1 cellular context compared by ENCODE assay signal in the genomic region with DNA sequence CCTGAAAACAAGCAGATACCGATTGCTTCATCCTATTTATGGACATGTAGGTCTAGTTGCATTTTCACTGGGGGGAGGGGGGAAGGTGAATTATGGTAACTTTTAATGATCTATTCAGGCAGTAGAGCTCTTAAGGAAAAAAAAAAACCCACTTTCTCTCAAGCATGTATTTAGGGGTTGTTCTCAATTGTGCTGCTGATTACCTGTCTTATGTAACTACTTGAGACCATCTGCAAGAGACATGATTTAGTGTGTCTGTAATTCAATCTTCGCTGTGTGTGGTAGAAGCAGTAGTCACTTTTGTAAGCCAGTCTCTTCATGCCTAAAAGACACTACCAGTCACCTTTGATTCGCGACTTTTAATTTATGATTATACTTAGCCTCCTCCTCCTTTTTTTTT.
TF ChIP-seq lines count a peak whose summit lies in the region.

No MANE protein-coding gene starts in this region.

TF ChIP-seq in HEK293, 187 proteins besides CTCF, POLR2A, EP300 and RAD21 (continued from another document and continues in another):
- TF ChIP-seq, protein P1, sequence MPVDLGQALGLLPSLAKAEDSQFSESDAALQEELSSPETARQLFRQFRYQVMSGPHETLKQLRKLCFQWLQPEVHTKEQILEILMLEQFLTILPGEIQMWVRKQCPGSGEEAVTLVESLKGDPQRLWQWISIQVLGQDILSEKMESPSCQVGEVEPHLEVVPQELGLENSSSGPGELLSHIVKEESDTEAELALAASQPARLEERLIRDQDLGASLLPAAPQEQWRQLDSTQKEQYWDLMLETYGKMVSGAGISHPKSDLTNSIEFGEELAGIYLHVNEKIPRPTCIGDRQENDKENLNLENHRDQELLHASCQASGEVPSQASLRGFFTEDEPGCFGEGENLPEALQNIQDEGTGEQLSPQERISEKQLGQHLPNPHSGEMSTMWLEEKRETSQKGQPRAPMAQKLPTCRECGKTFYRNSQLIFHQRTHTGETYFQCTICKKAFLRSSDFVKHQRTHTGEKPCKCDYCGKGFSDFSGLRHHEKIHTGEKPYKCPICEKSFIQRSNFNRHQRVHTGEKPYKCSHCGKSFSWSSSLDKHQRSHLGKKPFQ (tag by site-specific recombination; IDR thresholded peaks at IDR 0.05): no peak
- TF ChIP-seq ZNF404 (tag by site-specific recombination; IDR thresholded peaks at IDR 0.05): no peak
- TF ChIP-seq ZNF600 (tag by site-specific recombination; IDR thresholded peaks at IDR 0.05): peak; percentile 55; the same call in 1 of the 2 replicates
- TF ChIP-seq BCL11A (tag by site-specific recombination; IDR thresholded peaks at IDR 0.05; ENCODE audit: low read depth): peak; percentile 77
- TF ChIP-seq, protein P2, sequence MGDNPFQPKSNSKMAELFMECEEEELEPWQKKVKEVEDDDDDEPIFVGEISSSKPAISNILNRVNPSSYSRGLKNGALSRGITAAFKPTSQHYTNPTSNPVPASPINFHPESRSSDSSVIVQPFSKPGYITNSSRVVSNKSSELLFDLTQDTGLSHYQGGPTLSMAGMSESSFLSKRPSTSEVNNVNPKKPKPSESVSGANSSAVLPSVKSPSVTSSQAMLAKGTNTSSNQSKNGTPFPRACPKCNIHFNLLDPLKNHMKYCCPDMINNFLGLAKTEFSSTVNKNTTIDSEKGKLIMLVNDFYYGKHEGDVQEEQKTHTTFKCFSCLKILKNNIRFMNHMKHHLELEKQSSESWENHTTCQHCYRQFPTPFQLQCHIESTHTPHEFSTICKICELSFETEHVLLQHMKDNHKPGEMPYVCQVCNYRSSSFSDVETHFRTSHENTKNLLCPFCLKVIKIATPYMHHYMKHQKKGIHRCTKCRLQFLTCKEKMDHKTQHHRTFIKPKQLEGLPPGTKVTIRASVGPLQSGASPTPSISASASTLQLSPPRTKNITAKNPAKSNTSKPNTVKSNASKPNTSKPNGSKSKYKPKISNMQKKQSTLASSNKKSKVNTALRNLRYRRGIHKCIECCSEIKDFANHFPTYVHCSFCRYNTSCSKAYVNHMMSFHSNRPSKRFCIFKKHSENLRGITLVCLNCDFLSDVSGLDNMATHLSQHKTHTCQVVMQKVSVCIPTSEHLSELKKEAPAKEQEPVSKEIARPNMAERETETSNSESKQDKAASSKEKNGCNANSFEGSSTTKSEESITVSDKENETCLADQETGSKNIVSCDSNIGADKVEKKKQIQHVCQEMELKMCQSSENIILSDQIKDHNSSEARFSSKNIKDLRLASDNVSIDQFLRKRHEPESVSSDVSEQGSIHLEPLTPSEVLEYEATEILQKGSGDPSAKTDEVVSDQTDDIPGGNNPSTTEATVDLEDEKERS (tag by site-specific recombination; IDR thresholded peaks at IDR 0.05): no peak
- TF ChIP-seq ZBTB20 (tag by site-specific recombination; IDR thresholded peaks at IDR 0.05): no peak
- TF ChIP-seq ZFHX2 (tag by site-specific recombination; conservative IDR thresholded peaks at IDR 0.05): no peak
- TF ChIP-seq, protein P3, sequence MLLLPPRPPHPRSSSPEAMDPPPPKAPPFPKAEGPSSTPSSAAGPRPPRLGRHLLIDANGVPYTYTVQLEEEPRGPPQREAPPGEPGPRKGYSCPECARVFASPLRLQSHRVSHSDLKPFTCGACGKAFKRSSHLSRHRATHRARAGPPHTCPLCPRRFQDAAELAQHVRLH (tag by site-specific recombination; IDR thresholded peaks at IDR 0.05): peak; percentile 79; the same call in 1 of the 2 replicates
- TF ChIP-seq ZFP41 (tag by site-specific recombination; IDR thresholded peaks at IDR 0.05; ENCODE audit: borderline replicate concordance): no peak
- TF ChIP-seq, protein P4, sequence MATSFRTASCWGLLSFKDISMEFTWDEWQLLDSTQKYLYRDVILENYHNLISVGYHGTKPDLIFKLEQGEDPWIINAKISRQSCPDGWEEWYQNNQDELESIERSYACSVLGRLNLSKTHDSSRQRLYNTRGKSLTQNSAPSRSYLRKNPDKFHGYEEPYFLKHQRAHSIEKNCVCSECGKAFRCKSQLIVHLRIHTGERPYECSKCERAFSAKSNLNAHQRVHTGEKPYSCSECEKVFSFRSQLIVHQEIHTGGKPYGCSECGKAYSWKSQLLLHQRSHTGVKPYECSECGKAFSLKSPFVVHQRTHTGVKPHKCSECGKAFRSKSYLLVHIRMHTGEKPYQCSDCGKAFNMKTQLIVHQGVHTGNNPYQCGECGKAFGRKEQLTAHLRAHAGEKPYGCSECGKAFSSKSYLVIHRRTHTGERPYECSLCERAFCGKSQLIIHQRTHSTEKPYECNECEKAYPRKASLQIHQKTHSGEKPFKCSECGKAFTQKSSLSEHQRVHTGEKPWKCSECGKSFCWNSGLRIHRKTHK (tag by site-specific recombination; IDR thresholded peaks at IDR 0.05): no peak
- peak; percentile 78 for TF ChIP-seq ZEB2 (tag by site-specific recombination; IDR thresholded peaks at IDR 0.05)
- TF ChIP-seq, protein P5, sequence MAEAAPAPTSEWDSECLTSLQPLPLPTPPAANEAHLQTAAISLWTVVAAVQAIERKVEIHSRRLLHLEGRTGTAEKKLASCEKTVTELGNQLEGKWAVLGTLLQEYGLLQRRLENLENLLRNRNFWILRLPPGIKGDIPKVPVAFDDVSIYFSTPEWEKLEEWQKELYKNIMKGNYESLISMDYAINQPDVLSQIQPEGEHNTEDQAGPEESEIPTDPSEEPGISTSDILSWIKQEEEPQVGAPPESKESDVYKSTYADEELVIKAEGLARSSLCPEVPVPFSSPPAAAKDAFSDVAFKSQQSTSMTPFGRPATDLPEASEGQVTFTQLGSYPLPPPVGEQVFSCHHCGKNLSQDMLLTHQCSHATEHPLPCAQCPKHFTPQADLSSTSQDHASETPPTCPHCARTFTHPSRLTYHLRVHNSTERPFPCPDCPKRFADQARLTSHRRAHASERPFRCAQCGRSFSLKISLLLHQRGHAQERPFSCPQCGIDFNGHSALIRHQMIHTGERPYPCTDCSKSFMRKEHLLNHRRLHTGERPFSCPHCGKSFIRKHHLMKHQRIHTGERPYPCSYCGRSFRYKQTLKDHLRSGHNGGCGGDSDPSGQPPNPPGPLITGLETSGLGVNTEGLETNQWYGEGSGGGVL (tag by site-specific recombination; IDR thresholded peaks at IDR 0.05): 0 out of 2 replicates have a peak, but pooled peaks have one; percentile 43
- TF ChIP-seq, protein P6, sequence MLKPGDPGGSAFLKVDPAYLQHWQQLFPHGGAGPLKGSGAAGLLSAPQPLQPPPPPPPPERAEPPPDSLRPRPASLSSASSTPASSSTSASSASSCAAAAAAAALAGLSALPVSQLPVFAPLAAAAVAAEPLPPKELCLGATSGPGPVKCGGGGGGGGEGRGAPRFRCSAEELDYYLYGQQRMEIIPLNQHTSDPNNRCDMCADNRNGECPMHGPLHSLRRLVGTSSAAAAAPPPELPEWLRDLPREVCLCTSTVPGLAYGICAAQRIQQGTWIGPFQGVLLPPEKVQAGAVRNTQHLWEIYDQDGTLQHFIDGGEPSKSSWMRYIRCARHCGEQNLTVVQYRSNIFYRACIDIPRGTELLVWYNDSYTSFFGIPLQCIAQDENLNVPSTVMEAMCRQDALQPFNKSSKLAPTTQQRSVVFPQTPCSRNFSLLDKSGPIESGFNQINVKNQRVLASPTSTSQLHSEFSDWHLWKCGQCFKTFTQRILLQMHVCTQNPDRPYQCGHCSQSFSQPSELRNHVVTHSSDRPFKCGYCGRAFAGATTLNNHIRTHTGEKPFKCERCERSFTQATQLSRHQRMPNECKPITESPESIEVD (tag by site-specific recombination; IDR thresholded peaks at IDR 0.05): peak; percentile 96
- peak; percentile 75 for TF ChIP-seq ZSCAN23 (tag by site-specific recombination; IDR thresholded peaks at IDR 0.05)
- no peak for TF ChIP-seq ZNF138 (tag by site-specific recombination; IDR thresholded peaks at IDR 0.05; ENCODE audit: borderline replicate concordance)
- no peak for TF ChIP-seq ZNF169 (tag by site-specific recombination; IDR thresholded peaks at IDR 0.05)
- TF ChIP-seq, protein P7, sequence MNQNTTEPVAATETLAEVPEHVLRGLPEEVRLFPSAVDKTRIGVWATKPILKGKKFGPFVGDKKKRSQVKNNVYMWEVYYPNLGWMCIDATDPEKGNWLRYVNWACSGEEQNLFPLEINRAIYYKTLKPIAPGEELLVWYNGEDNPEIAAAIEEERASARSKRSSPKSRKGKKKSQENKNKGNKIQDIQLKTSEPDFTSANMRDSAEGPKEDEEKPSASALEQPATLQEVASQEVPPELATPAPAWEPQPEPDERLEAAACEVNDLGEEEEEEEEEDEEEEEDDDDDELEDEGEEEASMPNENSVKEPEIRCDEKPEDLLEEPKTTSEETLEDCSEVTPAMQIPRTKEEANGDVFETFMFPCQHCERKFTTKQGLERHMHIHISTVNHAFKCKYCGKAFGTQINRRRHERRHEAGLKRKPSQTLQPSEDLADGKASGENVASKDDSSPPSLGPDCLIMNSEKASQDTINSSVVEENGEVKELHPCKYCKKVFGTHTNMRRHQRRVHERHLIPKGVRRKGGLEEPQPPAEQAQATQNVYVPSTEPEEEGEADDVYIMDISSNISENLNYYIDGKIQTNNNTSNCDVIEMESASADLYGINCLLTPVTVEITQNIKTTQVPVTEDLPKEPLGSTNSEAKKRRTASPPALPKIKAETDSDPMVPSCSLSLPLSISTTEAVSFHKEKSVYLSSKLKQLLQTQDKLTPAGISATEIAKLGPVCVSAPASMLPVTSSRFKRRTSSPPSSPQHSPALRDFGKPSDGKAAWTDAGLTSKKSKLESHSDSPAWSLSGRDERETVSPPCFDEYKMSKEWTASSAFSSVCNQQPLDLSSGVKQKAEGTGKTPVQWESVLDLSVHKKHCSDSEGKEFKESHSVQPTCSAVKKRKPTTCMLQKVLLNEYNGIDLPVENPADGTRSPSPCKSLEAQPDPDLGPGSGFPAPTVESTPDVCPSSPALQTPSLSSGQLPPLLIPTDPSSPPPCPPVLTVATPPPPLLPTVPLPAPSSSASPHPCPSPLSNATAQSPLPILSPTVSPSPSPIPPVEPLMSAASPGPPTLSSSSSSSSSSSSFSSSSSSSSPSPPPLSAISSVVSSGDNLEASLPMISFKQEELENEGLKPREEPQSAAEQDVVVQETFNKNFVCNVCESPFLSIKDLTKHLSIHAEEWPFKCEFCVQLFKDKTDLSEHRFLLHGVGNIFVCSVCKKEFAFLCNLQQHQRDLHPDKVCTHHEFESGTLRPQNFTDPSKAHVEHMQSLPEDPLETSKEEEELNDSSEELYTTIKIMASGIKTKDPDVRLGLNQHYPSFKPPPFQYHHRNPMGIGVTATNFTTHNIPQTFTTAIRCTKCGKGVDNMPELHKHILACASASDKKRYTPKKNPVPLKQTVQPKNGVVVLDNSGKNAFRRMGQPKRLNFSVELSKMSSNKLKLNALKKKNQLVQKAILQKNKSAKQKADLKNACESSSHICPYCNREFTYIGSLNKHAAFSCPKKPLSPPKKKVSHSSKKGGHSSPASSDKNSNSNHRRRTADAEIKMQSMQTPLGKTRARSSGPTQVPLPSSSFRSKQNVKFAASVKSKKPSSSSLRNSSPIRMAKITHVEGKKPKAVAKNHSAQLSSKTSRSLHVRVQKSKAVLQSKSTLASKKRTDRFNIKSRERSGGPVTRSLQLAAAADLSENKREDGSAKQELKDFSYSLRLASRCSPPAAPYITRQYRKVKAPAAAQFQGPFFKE (tag by site-specific recombination; IDR thresholded peaks at IDR 0.05; ENCODE audit: borderline replicate concordance): no peak
- peak; percentile 83 for TF ChIP-seq WT1 (tag by site-specific recombination; IDR thresholded peaks at IDR 0.05)
- no peak for TF ChIP-seq HOXC10 (CRISPR knock-in tag; IDR thresholded peaks at IDR 0.05)
- no peak for TF ChIP-seq ZNF549 (tag by site-specific recombination; IDR thresholded peaks at IDR 0.05)
- peak; percentile 81 for TF ChIP-seq PRDM1 (tag by site-specific recombination; IDR thresholded peaks at IDR 0.05)
- peak; percentile 100 for TF ChIP-seq SP7 (tag by site-specific recombination; IDR thresholded peaks at IDR 0.05)
- TF ChIP-seq, protein P8, sequence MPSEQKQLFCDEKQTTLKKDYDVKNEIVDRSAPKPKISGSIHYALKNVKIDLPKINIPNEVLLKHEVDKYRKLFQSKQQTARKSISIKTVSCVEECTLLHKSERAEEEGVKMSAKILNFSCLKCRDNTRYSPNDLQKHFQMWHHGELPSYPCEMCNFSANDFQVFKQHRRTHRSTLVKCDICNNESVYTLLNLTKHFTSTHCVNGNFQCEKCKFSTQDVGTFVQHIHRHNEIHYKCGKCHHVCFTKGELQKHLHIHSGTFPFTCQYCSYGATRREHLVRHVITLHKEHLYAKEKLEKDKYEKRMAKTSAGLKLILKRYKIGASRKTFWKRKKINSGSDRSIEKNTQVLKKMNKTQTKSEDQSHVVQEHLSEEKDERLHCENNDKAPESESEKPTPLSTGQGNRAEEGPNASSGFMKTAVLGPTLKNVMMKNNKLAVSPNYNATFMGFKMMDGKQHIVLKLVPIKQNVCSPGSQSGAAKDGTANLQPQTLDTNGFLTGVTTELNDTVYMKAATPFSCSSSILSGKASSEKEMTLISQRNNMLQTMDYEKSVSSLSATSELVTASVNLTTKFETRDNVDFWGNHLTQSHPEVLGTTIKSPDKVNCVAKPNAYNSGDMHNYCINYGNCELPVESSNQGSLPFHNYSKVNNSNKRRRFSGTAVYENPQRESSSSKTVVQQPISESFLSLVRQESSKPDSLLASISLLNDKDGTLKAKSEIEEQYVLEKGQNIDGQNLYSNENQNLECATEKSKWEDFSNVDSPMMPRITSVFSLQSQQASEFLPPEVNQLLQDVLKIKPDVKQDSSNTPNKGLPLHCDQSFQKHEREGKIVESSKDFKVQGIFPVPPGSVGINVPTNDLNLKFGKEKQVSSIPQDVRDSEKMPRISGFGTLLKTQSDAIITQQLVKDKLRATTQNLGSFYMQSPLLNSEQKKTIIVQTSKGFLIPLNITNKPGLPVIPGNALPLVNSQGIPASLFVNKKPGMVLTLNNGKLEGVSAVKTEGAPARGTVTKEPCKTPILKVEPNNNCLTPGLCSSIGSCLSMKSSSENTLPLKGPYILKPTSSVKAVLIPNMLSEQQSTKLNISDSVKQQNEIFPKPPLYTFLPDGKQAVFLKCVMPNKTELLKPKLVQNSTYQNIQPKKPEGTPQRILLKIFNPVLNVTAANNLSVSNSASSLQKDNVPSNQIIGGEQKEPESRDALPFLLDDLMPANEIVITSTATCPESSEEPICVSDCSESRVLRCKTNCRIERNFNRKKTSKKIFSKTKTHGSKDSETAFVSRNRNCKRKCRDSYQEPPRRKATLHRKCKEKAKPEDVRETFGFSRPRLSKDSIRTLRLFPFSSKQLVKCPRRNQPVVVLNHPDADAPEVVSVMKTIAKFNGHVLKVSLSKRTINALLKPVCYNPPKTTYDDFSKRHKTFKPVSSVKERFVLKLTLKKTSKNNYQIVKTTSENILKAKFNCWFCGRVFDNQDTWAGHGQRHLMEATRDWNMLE (tag by site-specific recombination; conservative IDR thresholded peaks at IDR 0.05; ENCODE audit: low read depth): no peak
- TF ChIP-seq ZNF658 (tag by site-specific recombination; IDR thresholded peaks at IDR 0.05): no peak
- TF ChIP-seq, protein P9, sequence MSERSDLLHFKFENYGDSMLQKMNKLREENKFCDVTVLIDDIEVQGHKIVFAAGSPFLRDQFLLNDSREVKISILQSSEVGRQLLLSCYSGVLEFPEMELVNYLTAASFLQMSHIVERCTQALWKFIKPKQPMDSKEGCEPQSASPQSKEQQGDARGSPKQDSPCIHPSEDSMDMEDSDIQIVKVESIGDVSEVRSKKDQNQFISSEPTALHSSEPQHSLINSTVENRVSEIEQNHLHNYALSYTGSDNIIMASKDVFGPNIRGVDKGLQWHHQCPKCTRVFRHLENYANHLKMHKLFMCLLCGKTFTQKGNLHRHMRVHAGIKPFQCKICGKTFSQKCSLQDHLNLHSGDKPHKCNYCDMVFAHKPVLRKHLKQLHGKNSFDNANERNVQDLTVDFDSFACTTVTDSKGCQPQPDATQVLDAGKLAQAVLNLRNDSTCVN (tag by site-specific recombination; optimal IDR thresholded peaks at IDR 0.05): no peak
- 0 out of 2 replicates have a peak, but pooled peaks have one; percentile 50 for TF ChIP-seq ZFP69B (tag by site-specific recombination; IDR thresholded peaks at IDR 0.05)
- TF ChIP-seq ZNF585B (tag by site-specific recombination; IDR thresholded peaks at IDR 0.05): no peak
- TF ChIP-seq ZNF624 (tag by site-specific recombination; IDR thresholded peaks at IDR 0.05): no peak
- TF ChIP-seq ZNF366 (tag by site-specific recombination; conservative IDR thresholded peaks at IDR 0.05): peak; percentile 71
- TF ChIP-seq ZNF660 (tag by site-specific recombination; IDR thresholded peaks at IDR 0.05): no peak
